29 cellular contexts compared by ENCODE assay signal in genomic region chr1:25664357-25664796, GRCh38. TPM values are rescaled to one million over a fixed set of nuclear protein-coding genes. Genes with fewer than 3 reads are reported as not detected.
A peak's percentile ranks its signal among the peaks of the same experiment; 100 is the strongest.
DNase-seq lines count a peak whose midpoint lies in the region; ATAC-seq and TF ChIP-seq lines count a peak whose summit lies in the region.
"Had no signal": no experiment of that assay in that cellular context is flagged by ENCODE, and none has a peak within 500 bp of the region (broad histone marks: within the 10 kb centered on the region; RNA-seq: fewer than 3 reads in every experiment).

No MANE protein-coding gene starts in this region.

- ATAC-seq in left lobe of liver (peak; percentile 56), T-cell (replicated peaks in 1 of 4) (no peak)
- ATAC-seq: A549; activated CD4-positive, CD25-positive, alpha-beta regulatory T cell treated with anti-CD3 and anti-CD28 coated beads, Interleukin-2, amount 50 U/mL, for 24 hours; activated CD8-positive, alpha-beta T cell treated with anti-CD3 and anti-CD28 coated beads, Interleukin-2, amount 10 ng/mL, durations not matched to agents 7 days and 5 days; body of pancreas had no signal

- POLR2A ChIA-PET in T-cell (lab: Charles Lee): no interaction called here

- no peaks in the 10 kb centered on the region for H3K9me3 ChIP-seq in uterus
- H3K9me3 ChIP-seq: A549, BE2C, body of pancreas, esophagus squamous epithelium, gastrocnemius medialis, neutrophil, Peyer's patch, SJSA1 had no signal

- intact Hi-C loops in uterus (cut with DNase I; ENCODE audit: low total_unique reads): no loop called here

- H3K27ac ChIP-seq in uterus: peak overlapping the region; percentile 34 to 35
- H3K27ac ChIP-seq: A549, body of pancreas, gastrocnemius medialis, neutrophil, Peyer's patch, SJSA1 had no signal

- H3K36me3 ChIP-seq in uterus: no peaks in the 10 kb centered on the region
- H3K36me3 ChIP-seq: BE2C, esophagus squamous epithelium, gastrocnemius medialis, neutrophil, Peyer's patch, SJSA1 had no signal

- H3K36me3 Mint-ChIP-seq in activated naive CD4-positive, alpha-beta T cell treated with anti-CD3 and anti-CD28 coated beads, Interleukin-2, amount 50 U/mL, for 24 hours: no peaks in the 10 kb centered on the region
- H3K36me3 Mint-ChIP-seq in T-cell: peaks cover 3% of the 10 kb centered on the region
- H3K36me3 Mint-ChIP-seq: memory B cell, type B pancreatic cell had no signal

- no peaks in the 10 kb centered on the region for H3K9me3 Mint-ChIP-seq in activated naive CD4-positive, alpha-beta T cell treated with anti-CD3 and anti-CD28 coated beads, Interleukin-2, amount 50 U/mL, for 24 hours
- H3K9me3 Mint-ChIP-seq in T-cell: no peaks in the 10 kb centered on the region
- H3K9me3 Mint-ChIP-seq: H9, memory B cell, type B pancreatic cell had no signal

- H3K4me1 ChIP-seq in uterus: peaks cover 0 to 6% of the 10 kb centered on the region in 2 donors
- H3K4me1 ChIP-seq: BE2C, SJSA1 had no signal

- H3K27ac Mint-ChIP-seq in activated naive CD4-positive, alpha-beta T cell treated with anti-CD3 and anti-CD28 coated beads, Interleukin-2, amount 50 U/mL, for 24 hours: peak overlapping the region; percentile 2
- H3K27ac Mint-ChIP-seq in T-cell: peak overlapping the region in 1 of 2 donors; percentile 3
- H3K27ac Mint-ChIP-seq: activated CD8-positive, alpha-beta T cell treated with anti-CD3 and anti-CD28 coated beads, Interleukin-2, amount 10 ng/mL, durations not matched to agents 7 days and 5 days; H9; memory B cell; type B pancreatic cell had no signal

- no peaks in the 10 kb centered on the region for H3K27me3 ChIP-seq in uterus
- H3K27me3 ChIP-seq: BE2C, body of pancreas, esophagus squamous epithelium, gastrocnemius medialis, neutrophil, Peyer's patch, SJSA1 had no signal

- H3K4me3 ChIP-seq in uterus: no peak overlapping the region
- H3K4me3 ChIP-seq: A549, body of pancreas, esophagus squamous epithelium, gastrocnemius medialis, Peyer's patch, SJSA1, smooth muscle cell had no signal

- no peak overlapping the region for H3K4me3 Mint-ChIP-seq in activated naive CD4-positive, alpha-beta T cell treated with anti-CD3 and anti-CD28 coated beads, Interleukin-2, amount 50 U/mL, for 24 hours
- H3K4me3 Mint-ChIP-seq in T-cell: no peak overlapping the region
- H3K4me3 Mint-ChIP-seq: activated CD8-positive, alpha-beta T cell treated with anti-CD3 and anti-CD28 coated beads, Interleukin-2, amount 10 ng/mL, durations not matched to agents 7 days and 5 days; H9; memory B cell; type B pancreatic cell had no signal

- no peak for TF ChIP-seq CTCF in uterus (IDR thresholded peaks at IDR 0.05)

- no peak for TF ChIP-seq POLR2A in uterus (IDR thresholded peaks at IDR 0.05)

- H3K4me1 Mint-ChIP-seq in activated naive CD4-positive, alpha-beta T cell treated with anti-CD3 and anti-CD28 coated beads, Interleukin-2, amount 50 U/mL, for 24 hours: peaks cover 79% of the 10 kb centered on the region
- peaks cover 68 to 78% (median 73%) of the 10 kb centered on the region in 3 donors for H3K4me1 Mint-ChIP-seq in T-cell
- H3K4me1 Mint-ChIP-seq: memory B cell had no signal

- no peak for DNase-seq in activated naive CD4-positive, alpha-beta T cell (lab: John Stamatoyannopoulos, UW)
- peak; percentile 64 to 82 for DNase-seq in dermis microvascular lymphatic vessel endothelial cell (ENCODE audit: low read depth in 2 of 2)
- no peak for DNase-seq in left lobe of liver (ENCODE audit: low spot score)
- DNase-seq in uterus: no peak
- no peak for DNase-seq in activated CD4-positive, alpha-beta T cell treated with anti-CD3 and anti-CD28 coated beads for 4 hours
- no peak for DNase-seq in T-cell
- DNase-seq in NCI-H1417 treated with DMSO at 0.1 percent for 48 hours (lab: John Stamatoyannopoulos, UW): no peak
- DNase-seq: activated CD8-positive, alpha-beta T cell treated with anti-CD3 and anti-CD28 coated beads, Interleukin-2, amount 10 ng/mL, durations not matched to agents 7 days and 5 days; activated T-cell treated with anti-CD3 and anti-CD28 coated beads for 4 hours; BE2C; body of pancreas; effector memory CD4-positive, alpha-beta T cell; esophagus squamous epithelium; gastrocnemius medialis; H9; Karpas-422; MV-4-11; NCI-H1694 treated with DMSO at 0.1 percent for 48 hours; NK-92 treated with Interleukin-12 subunit alpha and Interleukin-12 subunit beta, amount 100 ng/mL, for 24 hours; Peyer's patch; stimulated activated CD4-positive, alpha-beta T cell treated with anti-CD3 and anti-CD28 coated beads, Interleukin-2, amount 100 ng/mL, for 24 hours had no signal

- no peaks in the 10 kb centered on the region for H3K27me3 Mint-ChIP-seq in activated naive CD4-positive, alpha-beta T cell treated with anti-CD3 and anti-CD28 coated beads, Interleukin-2, amount 50 U/mL, for 24 hours
- no peaks in the 10 kb centered on the region for H3K27me3 Mint-ChIP-seq in T-cell
- H3K27me3 Mint-ChIP-seq: type B pancreatic cell had no signal

- CTCF ChIA-PET in T-cell (lab: Charles Lee): no interaction called here

RNA-seq across cellular contexts. Expression of gene MAN1C1, which starts 47.8 kb away (rescaled TPM):
- total RNA-seq in dermis microvascular lymphatic vessel endothelial cell (0.26 and 0.89 TPM in 2 replicates), left lobe of liver (39.4 TPM), uterus (10 to 100 TPM in 1 of 4 donors, 1 to 10 TPM in 3; 5.0 to 31.1 (median 7.9) TPM), T-cell (10 to 100 TPM; 57.5 to 90.5 (median 65.5) TPM)
- total RNA-seq: SJSA1 had no signal

Comparison
In these comparisons a context has a peak if more than half of its experiments do, and no peak if none do; other contexts are left out.
1. DNase-seq: peak in dermis microvascular lymphatic vessel endothelial cell (2 of 2); none in activated naive CD4-positive, alpha-beta T cell (0 of 4), left lobe of liver (single experiment), uterus (0 of 2), activated CD4-positive, alpha-beta T cell treated with anti-CD3 and anti-CD28 coated beads for 4 hours (0 of 2), T-cell (0 of 34) and NCI-H1417 treated with DMSO at 0.1 percent for 48 hours (single experiment).